ENCODE assay signal across 1 cellular context in genomic region chr19:6551607-6552450, GRCh38.
A peak's percentile ranks its signal among the peaks of the same experiment; 100 is the strongest.
TF ChIP-seq lines count a peak whose summit lies in the region.

No MANE protein-coding gene starts in this region.

TF ChIP-seq in K562, 482 proteins besides CTCF, POLR2A, EP300 and RAD21 (continues in another document):
- TF ChIP-seq ZNF318 (IDR thresholded peaks at IDR 0.05; ENCODE audit: borderline replicate concordance in 1 of 2, low read depth in 1 of 2) (no peak), MAZ (CRISPR knock-in tag; conservative IDR thresholded peaks at IDR 0.05 in 1 of 2, IDR thresholded peaks at IDR 0.05 in 1 of 2) (peak; percentile 69 to 90), ZNF766 (CRISPR knock-in tag; conservative IDR thresholded peaks at IDR 0.05) (no peak), ESRRA (IDR thresholded peaks at IDR 0.05; ENCODE audit: borderline replicate concordance, low read depth) (peak; percentile 27; the same call in 1 of the 2 replicates), ZNF324 (CRISPR knock-in tag; IDR thresholded peaks at IDR 0.05) (no peak), NRF1 (conservative IDR thresholded peaks at IDR 0.05 in 1 of 2, IDR thresholded peaks at IDR 0.05 in 1 of 2) (peak; percentile 58 to 72), CEBPG (CRISPR knock-in tag; IDR thresholded peaks at IDR 0.05) (no peak), CEBPG (tag; conservative IDR thresholded peaks at IDR 0.05 in 1 of 2, IDR thresholded peaks at IDR 0.05 in 1 of 2) (0 out of 4 replicates have a peak, but pooled peaks of 1 of the 2 experiments have one; percentile 31), RBFOX2 (IDR thresholded peaks at IDR 0.05; ENCODE audit: low read depth, low read length) (peak; percentile 57), KLF6 (CRISPR knock-in tag; IDR thresholded peaks at IDR 0.05; ENCODE audit: borderline replicate concordance) (no peak), SMARCE1 (IDR thresholded peaks at IDR 0.05) (no peak), KDM5B (IDR thresholded peaks at IDR 0.05; ENCODE audit: insufficient replicate concordance, low read depth, low read length) (no peak), ZNF780A (CRISPR knock-in tag; IDR thresholded peaks at IDR 0.05) (no peak), VEZF1 (CRISPR knock-in tag; IDR thresholded peaks at IDR 0.05) (peak; percentile 60), ZBTB5 (IDR thresholded peaks at IDR 0.05) (no peak), MTA2 (IDR thresholded peaks at IDR 0.05; ENCODE audit: low read depth) (no peak), BMI1 (IDR thresholded peaks at IDR 0.05; ENCODE audit: low read length) (no peak), ETV5 (CRISPR knock-in tag; IDR thresholded peaks at IDR 0.05; ENCODE audit: low read depth) (peak; percentile 79; the same call in 1 of the 2 replicates), MNT (conservative IDR thresholded peaks at IDR 0.05) (0 out of 4 replicates have a peak, but pooled peaks of 1 of the 2 experiments have one; percentile 37), EP400 (IDR thresholded peaks at IDR 0.05) (peak; percentile 51; the same call in 1 of the 2 replicates), TSC22D4 (tag; IDR thresholded peaks at IDR 0.05) (no peak), MYNN (IDR thresholded peaks at IDR 0.05) (0 out of 2 replicates have a peak, but pooled peaks have one; percentile 10), MYNN (CRISPR knock-in tag; IDR thresholded peaks at IDR 0.05) (no peak), ATF7 (IDR thresholded peaks at IDR 0.05) (peak; percentile 62; the same call in 1 of the 2 replicates), FOXK2 (conservative IDR thresholded peaks at IDR 0.05 in 1 of 2, IDR thresholded peaks at IDR 0.05 in 1 of 2; ENCODE audit: low read depth in 2 of 2) (no peak), CBFB (CRISPR knock-in tag; IDR thresholded peaks at IDR 0.05) (no peak), TCF15 (CRISPR knock-in tag; IDR thresholded peaks at IDR 0.05) (no peak), CTBP1 (IDR thresholded peaks at IDR 0.05; ENCODE audit: borderline replicate concordance) (peak; percentile 71; the same call in 1 of the 2 replicates), ZNF57 (CRISPR knock-in tag; IDR thresholded peaks at IDR 0.05) (no peak), MAFG (tag; conservative IDR thresholded peaks at IDR 0.05) (no peak), ZBED1 (IDR thresholded peaks at IDR 0.05) (no peak), JUN (IDR thresholded peaks at IDR 0.05; ENCODE audit: borderline replicate concordance, low read depth, low read length) (peak; percentile 8; the same call in 1 of the 2 replicates), JUN (CRISPR knock-in tag; IDR thresholded peaks at IDR 0.05; ENCODE audit: borderline replicate concordance) (no peak), BHLHE40 (IDR thresholded peaks at IDR 0.05; ENCODE audit: low read length) (0 out of 2 replicates have a peak, but pooled peaks have one; percentile 16), HDAC1 (IDR thresholded peaks at IDR 0.05) (peak in 1 of 2 experiments; percentile 26; a peak in 1 of 4 replicates), CBX3 (IDR thresholded peaks at IDR 0.05; ENCODE audit: borderline replicate concordance in 1 of 2, low read length in 2 of 2) (peak in 1 of 2 experiments; percentile 22; a peak in 1 of 3 replicates), MAFF (IDR thresholded peaks at IDR 0.05; ENCODE audit: low read length) (no peak), TFAP4 (CRISPR knock-in tag; IDR thresholded peaks at IDR 0.05; ENCODE audit: borderline replicate concordance) (peak; percentile 63; the same call in 1 of the 2 replicates), NFIX (CRISPR knock-in tag; IDR thresholded peaks at IDR 0.05; ENCODE audit: low read depth) (no peak), NR0B1 (IDR thresholded peaks at IDR 0.05; ENCODE audit: partially characterized antibody) (no peak), CXXC5 (CRISPR knock-in tag; IDR thresholded peaks at IDR 0.05) (peak; percentile 71), GABPB2 (CRISPR knock-in tag; conservative IDR thresholded peaks at IDR 0.05) (no peak), TEAD4 (IDR thresholded peaks at IDR 0.05; ENCODE audit: low read length) (no peak), TEAD4 (CRISPR knock-in tag; IDR thresholded peaks at IDR 0.05; ENCODE audit: borderline replicate concordance) (no peak), ZZZ3 (IDR thresholded peaks at IDR 0.05) (no peak), ZBTB7A (IDR thresholded peaks at IDR 0.05; ENCODE audit: borderline replicate concordance, control insufficient read depth, low read depth, low read length) (peak; percentile 68; the same call in 1 of the 2 replicates), HDAC3 (IDR thresholded peaks at IDR 0.05; ENCODE audit: borderline replicate concordance, partially characterized antibody) (no peak), PKNOX1 (IDR thresholded peaks at IDR 0.05) (peak; percentile 55), SUPT5H (IDR thresholded peaks at IDR 0.05) (no peak), HMGN3 (IDR thresholded peaks at IDR 0.05; ENCODE audit: borderline replicate concordance, extremely low read depth, insufficient read length, low read depth, low read length) (peak; percentile 7), CCAR2 (IDR thresholded peaks at IDR 0.05; ENCODE audit: low read depth, low read length) (no peak), ZNF140 (CRISPR knock-in tag; IDR thresholded peaks at IDR 0.05) (no peak), ZNF507 (tag; conservative IDR thresholded peaks at IDR 0.05) (no peak), YBX1 (IDR thresholded peaks at IDR 0.05) (no peak), RCOR1 (IDR thresholded peaks at IDR 0.05; ENCODE audit: borderline replicate concordance in 1 of 2, low read depth in 2 of 2, low read length in 2 of 2) (peak in 1 of 2 experiments; percentile 37; a peak in 1 of 4 replicates)
